In genomic region chr2:158539176-158539895, GRCh38 we compare ENCODE assay signal across 9 cellular contexts.
DNase-seq lines count a peak whose midpoint lies in the region; ATAC-seq and TF ChIP-seq lines count a peak whose summit lies in the region.
"Had no signal": no experiment of that assay in that cellular context is flagged by ENCODE, and none has a peak within 500 bp of the region (broad histone marks: within the 10 kb centered on the region; RNA-seq: fewer than 3 reads in every experiment).

No MANE protein-coding gene starts in this region.

- POLR2A ChIA-PET in Panc1 (lab: Charles Lee) = no interaction called here
- POLR2A ChIA-PET in activated CD4-positive, alpha-beta T cell treated with anti-CD3 and anti-CD28 coated beads, Interleukin-2, amount 10 ng/mL, durations not matched to agents 7 days and 5 days (lab: Charles Lee) = no interaction called here

- H3K27ac ChIP-seq in Panc1 (ENCODE audit: low read length) = peak overlapping the region; percentile 66

- H3K27me3 ChIP-seq in Panc1 (ENCODE audit: control insufficient read depth, insufficient read depth, low read length) = no peaks in the 10 kb centered on the region

- in situ Hi-C loops in Panc1 (cut with HindIII; ENCODE audit: low pct_unique_long_range_greater_than_20kb, low sequenced_read_pairs) = no loop called here
- in situ Hi-C loops in GM13977 (cut with MboI; ENCODE audit: low pct_unique_long_range_greater_than_20kb, low sequenced_read_pairs, unreplicated experiment) = no loop called here

- H3K4me1 ChIP-seq in Panc1 (ENCODE audit: control insufficient read depth, insufficient read depth, low read length) = peaks cover 16% of the 10 kb centered on the region; the same call in 1 of the 2 replicates

- intact Hi-C loops in Panc1 (cut with micrococcal nuclease; ENCODE audit: unreplicated experiment) = no loop called here

- peaks cover 6% of the 10 kb centered on the region for H3K36me3 Mint-ChIP-seq in activated CD4-positive, alpha-beta T cell treated with anti-CD3 and anti-CD28 coated beads, Interleukin-2, amount 10 ng/mL, durations not matched to agents 7 days and 5 days (ENCODE audit: low read depth)

- H3K9me3 ChIP-seq in Panc1 (ENCODE audit: control insufficient read depth, insufficient read depth, low read depth, low read length) = no peaks in the 10 kb centered on the region

- DNase-seq in HS-27A (ENCODE audit: low read depth) (peak; percentile 30), Panc1 (ENCODE audit: low read depth, low spot score) (peak; percentile 74), fibroblast of peridontal ligament (ENCODE audit: extremely low read depth) (peak; percentile 67), skeletal muscle cell (ENCODE audit: low read depth) (peak; percentile 35), GM13977 (ENCODE audit: low spot score) (no peak)
- no peak for DNase-seq in activated CD8-positive, alpha-beta memory T cell treated with anti-CD3 and anti-CD28 coated beads, Interleukin-2, amount 50 U/mL, for 48 hours
- DNase-seq in activated CD4-positive, alpha-beta T cell treated with anti-CD3 and anti-CD28 coated beads, Interleukin-2, amount 10 ng/mL, durations not matched to agents 7 days and 5 days = no peak

- H3K4me3 Mint-ChIP-seq in activated CD4-positive, alpha-beta T cell treated with anti-CD3 and anti-CD28 coated beads, Interleukin-2, amount 10 ng/mL, durations not matched to agents 7 days and 5 days = no peak overlapping the region
- H3K4me3 Mint-ChIP-seq: dendritic cell treated with granulocyte-macrophage colony-stimulating factor and Interleukin-4, amounts not matched to agents 40 ng/mL and 50 ng/mL, for 4 days had no signal

- H3K36me3 ChIP-seq in Panc1 (ENCODE audit: control insufficient read depth, insufficient read depth, low read length) = no peaks in the 10 kb centered on the region; the same call in 1 of the 2 replicates

- peaks cover 3% of the 10 kb centered on the region for H3K4me1 Mint-ChIP-seq in activated CD4-positive, alpha-beta T cell treated with anti-CD3 and anti-CD28 coated beads, Interleukin-2, amount 10 ng/mL, durations not matched to agents 7 days and 5 days

- H3K4me3 ChIP-seq in Panc1 (ENCODE audit: low read depth in 2 of 2, low read length in 2 of 2) (no peak overlapping the region), skeletal muscle cell (ENCODE audit: low read depth, low read length) (no peak overlapping the region)

- H3K27me3 Mint-ChIP-seq in activated CD4-positive, alpha-beta T cell treated with anti-CD3 and anti-CD28 coated beads, Interleukin-2, amount 10 ng/mL, durations not matched to agents 7 days and 5 days = no peaks in the 10 kb centered on the region
- H3K27me3 Mint-ChIP-seq: dendritic cell treated with granulocyte-macrophage colony-stimulating factor and Interleukin-4, amounts not matched to agents 40 ng/mL and 50 ng/mL, for 4 days had no signal

- no peak overlapping the region for H3K27ac Mint-ChIP-seq in activated CD4-positive, alpha-beta T cell treated with anti-CD3 and anti-CD28 coated beads, Interleukin-2, amount 10 ng/mL, durations not matched to agents 7 days and 5 days
- H3K27ac Mint-ChIP-seq: dendritic cell treated with granulocyte-macrophage colony-stimulating factor and Interleukin-4, amounts not matched to agents 40 ng/mL and 50 ng/mL, for 4 days had no signal

- TF ChIP-seq CTCF in Panc1 (IDR thresholded peaks at IDR 0.05) (no peak), GM13977 (IDR thresholded peaks at IDR 0.05; ENCODE audit: extremely low read depth, insufficient read depth, missing control alignments) (no peak)

- no peaks in the 10 kb centered on the region for H3K9me3 Mint-ChIP-seq in activated CD4-positive, alpha-beta T cell treated with anti-CD3 and anti-CD28 coated beads, Interleukin-2, amount 10 ng/mL, durations not matched to agents 7 days and 5 days
- H3K9me3 Mint-ChIP-seq: dendritic cell treated with granulocyte-macrophage colony-stimulating factor and Interleukin-4, amounts not matched to agents 40 ng/mL and 50 ng/mL, for 4 days had no signal

- no peak; the same call in 1 of the 2 replicates for ATAC-seq in Panc1
- ATAC-seq in HG03159 (IDR thresholded peaks at IDR 0.05; ENCODE audit: unreplicated experiment) = no peak

- BruUV-seq in Panc1 (replicated peaks; lab: Mats Ljungman, UMichigan) = no TSS peak

- CTCF ChIA-PET in Panc1 (lab: Charles Lee) = no interaction called here
- CTCF ChIA-PET in activated CD4-positive, alpha-beta T cell treated with anti-CD3 and anti-CD28 coated beads, Interleukin-2, amount 10 ng/mL, durations not matched to agents 7 days and 5 days (lab: Charles Lee) = no interaction called here

Comparison
In these comparisons a context has a peak if more than half of its experiments do, and no peak if none do; other contexts are left out.
1. DNase-seq: peak in HS-27A (single experiment), Panc1 (single experiment), fibroblast of peridontal ligament (single experiment) and skeletal muscle cell (single experiment); none in GM13977 (single experiment), activated CD8-positive, alpha-beta memory T cell treated with anti-CD3 and anti-CD28 coated beads, Interleukin-2, amount 50 U/mL, for 48 hours (single experiment) and activated CD4-positive, alpha-beta T cell treated with anti-CD3 and anti-CD28 coated beads, Interleukin-2, amount 10 ng/mL, durations not matched to agents 7 days and 5 days (single experiment).